In the genomic region with DNA sequence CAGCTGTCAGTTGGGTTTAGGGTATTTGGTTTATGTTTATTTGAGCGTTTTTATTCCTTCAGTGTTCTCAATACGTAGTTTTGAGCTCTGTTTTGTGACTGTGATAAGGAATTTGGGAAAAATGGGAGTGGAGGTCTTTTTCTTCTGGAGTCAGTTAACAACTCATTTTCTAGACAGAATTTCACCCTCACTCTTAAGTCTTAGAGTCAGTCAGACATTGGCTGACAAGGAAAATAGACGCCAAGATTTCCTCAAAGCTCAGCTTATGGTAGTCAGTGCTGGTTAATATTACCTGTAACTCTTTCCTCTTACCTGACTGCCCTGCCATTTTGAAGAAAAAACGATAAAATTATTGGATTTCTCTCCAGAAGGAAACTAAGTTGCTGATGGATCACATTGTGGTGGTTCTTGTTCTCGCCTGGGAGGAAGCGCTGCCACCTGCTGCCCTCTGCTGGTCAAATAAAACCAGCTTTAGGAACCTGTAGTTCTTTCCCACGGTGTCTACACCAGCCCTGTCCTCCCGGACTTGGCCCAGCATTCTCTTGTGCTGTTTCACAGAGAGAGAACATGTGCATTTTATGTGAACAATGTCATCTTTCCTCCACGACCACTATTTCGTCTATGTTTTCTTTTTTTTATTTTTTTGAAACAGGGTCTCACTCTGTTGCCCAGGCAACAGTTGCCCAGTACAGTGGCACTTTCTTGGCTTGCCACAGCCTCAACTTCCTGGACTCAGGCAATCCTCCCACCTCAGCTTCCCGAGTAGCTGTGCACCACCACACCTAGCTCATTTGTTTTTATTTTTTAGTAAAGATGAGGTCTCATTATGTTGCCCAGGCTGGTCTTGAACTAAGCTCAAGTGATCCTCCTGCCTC, we compare ENCODE assay signal across 8 cellular contexts. TPM values are rescaled to one million over a fixed set of nuclear protein-coding genes. Genes with fewer than 3 reads are reported as not detected.
DNase-seq lines count a peak whose midpoint lies in the region; ATAC-seq, FAIRE-seq and TF ChIP-seq lines count a peak whose summit lies in the region.

No MANE protein-coding gene starts in this region.

- no peaks in the 10 kb centered on the region for H3K9me3 Mint-ChIP-seq in CD8-positive, alpha-beta memory T cell

- WGBS in HepG2 (ENCODE audit: low lambda C conversion rate): 25% methylated on average over 11 of the region's 11 CpGs

- no peak overlapping the region for H3K4me3 Mint-ChIP-seq in CD8-positive, alpha-beta memory T cell

- H3K27me3 Mint-ChIP-seq in CD8-positive, alpha-beta memory T cell: peaks cover 15 to 30% of the 10 kb centered on the region in 2 donors

- H3K4me1 ChIP-seq in CD8-positive, alpha-beta memory T cell (ENCODE audit: insufficient read depth, low read length): no peaks in the 10 kb centered on the region
- H3K4me1 ChIP-seq in HAP-1 (no peaks in the 10 kb centered on the region), HepG2 (ENCODE audit: insufficient read depth, low read length) (peaks cover 64% of the 10 kb centered on the region)

- POLR2A ChIA-PET in CD8-positive, alpha-beta memory T cell (lab: Charles Lee): no interaction called here
- POLR2A ChIA-PET in HepG2 (lab: Yijun Ruan, JAX): interaction anchor here (1.0 to 3.5 kb wide), 4 partner anchors 11 to 124 kb away, joined by 3 to 35 read pairs (median 16); a partner anchor contains a TSS

- H3K79me2 ChIP-seq in HepG2 (ENCODE audit: insufficient read depth, low read length): no peaks in the 10 kb centered on the region

- FAIRE-seq in HepG2 (lab: Jason Lieb, UNC): peak; percentile 88

- in situ Hi-C loops in HAP-1 (cut with MboI; ENCODE audit: low sequenced_read_pairs) (loop anchor here (5.0 kb wide), 1 partner anchor 127 kb away; no protein-coding TSS in a partner anchor), HepG2 (cut with HindIII; ENCODE audit: extremely low pct_ligation_motif_present, low pct_unique_long_range_greater_than_20kb) (loop anchor here (5.0 to 25.0 kb wide), 2 partner anchors 127 to 327 kb away; no protein-coding TSS in a partner anchor)

- H3K4me1 Mint-ChIP-seq in CD8-positive, alpha-beta memory T cell: peaks cover 2 to 6% (median 5%) of the 10 kb centered on the region in 3 donors

- H3K36me3 ChIP-seq in CD8-positive, alpha-beta memory T cell (ENCODE audit: insufficient read depth, low read length): no peaks in the 10 kb centered on the region
- no peaks in the 10 kb centered on the region for H3K36me3 ChIP-seq in HAP-1 (replicated peaks)
- H3K36me3 ChIP-seq in HepG2 (replicated peaks in 1 of 2; ENCODE audit: control insufficient read depth in 1 of 2, insufficient read depth in 2 of 2, low read length in 2 of 2): no peaks in the 10 kb centered on the region

- intact Hi-C loops in HepG2 (cut with micrococcal nuclease; ENCODE audit: unreplicated experiment): loop anchor here (1.0 to 2.0 kb wide), 2 partner anchors 42 to 124 kb away; a partner anchor contains a TSS

- peak overlapping the region; percentile 6; the same call in 1 of the 2 replicates for H3K9ac ChIP-seq in HepG2 (ENCODE audit: insufficient read depth, low read depth, low read length)

- no peak overlapping the region for H3K27ac ChIP-seq in CD8-positive, alpha-beta memory T cell (ENCODE audit: low read depth, low read length)
- peak overlapping the region; percentile 65 for H3K27ac ChIP-seq in HepG2 (ENCODE audit: extremely low read length, insufficient read depth, low read length)

- peak; percentile 86 for ATAC-seq in HepG2

- H3K27me3 ChIP-seq in CD8-positive, alpha-beta memory T cell (ENCODE audit: insufficient read depth, low read length, poor library complexity, severe bottlenecking): no peaks in the 10 kb centered on the region
- no peaks in the 10 kb centered on the region for H3K27me3 ChIP-seq in HAP-1 (ENCODE audit: low read depth)
- no peaks in the 10 kb centered on the region for H3K27me3 ChIP-seq in HepG2 (ENCODE audit: control insufficient read depth in 1 of 2, insufficient read depth in 2 of 2, low read length in 2 of 2)

- no peak overlapping the region for H2AFZ ChIP-seq in HepG2 (ENCODE audit: low read length)

- CTCF ChIA-PET in CD8-positive, alpha-beta memory T cell (lab: Charles Lee): interaction anchor here (0.8 to 4.3 kb wide), 18 partner anchors 8 to 897 kb away, joined by 3 to 79 read pairs (median 4); a partner anchor contains a TSS
- CTCF ChIA-PET in HepG2 (lab: Yijun Ruan, JAX; ENCODE audit: low intra/inter-chr PET ratio, low total read pairs): interaction anchor here (0.7 to 2.7 kb wide), 3 partner anchors 42 to 129 kb away, joined by 3 to 60 read pairs (median 3); no protein-coding TSS in a partner anchor

- TF ChIP-seq POLR2A in HepG2 (IDR thresholded peaks at IDR 0.05; ENCODE audit: insufficient read depth in 1 of 2, low read depth in 2 of 2, low read length in 2 of 2): no peak

- TF ChIP-seq CTCF in choroid plexus epithelial cell (conservative IDR thresholded peaks at IDR 0.05; ENCODE audit: low read depth, low read length): peak; percentile 95
- TF ChIP-seq CTCF in HepG2 (CRISPR knock-in tag; IDR thresholded peaks at IDR 0.05): peak; percentile 90

- H3K4me2 ChIP-seq in HepG2 (ENCODE audit: low read depth, low read length): 0 out of 2 replicates have a peak overlapping the region, but pooled peaks have one; percentile 21

- peak; percentile 84 for TF ChIP-seq RAD21 in HepG2 (CRISPR knock-in tag; IDR thresholded peaks at IDR 0.05)

- no peaks in the 10 kb centered on the region for H3K36me3 Mint-ChIP-seq in CD8-positive, alpha-beta memory T cell

- no TSS peak for BruUV-seq in HepG2 (replicated peaks; lab: Mats Ljungman, UMichigan)

- H4K20me1 ChIP-seq in HepG2 (ENCODE audit: insufficient read depth, low read length): no peaks in the 10 kb centered on the region

- H3K9me3 ChIP-seq in CD8-positive, alpha-beta memory T cell (ENCODE audit: low read length): no peaks in the 10 kb centered on the region
- H3K9me3 ChIP-seq in HAP-1: no peaks in the 10 kb centered on the region
- no peaks in the 10 kb centered on the region for H3K9me3 ChIP-seq in HepG2 (ENCODE audit: low read length)

- no peak for TF ChIP-seq EP300 in HepG2 (IDR thresholded peaks at IDR 0.05; ENCODE audit: low read depth in 2 of 2, low read length in 2 of 2)
- no peak for TF ChIP-seq EP300 in HepG2 (CRISPR knock-in tag; IDR thresholded peaks at IDR 0.05; ENCODE audit: borderline replicate concordance)

- no peak overlapping the region for H3K27ac Mint-ChIP-seq in CD8-positive, alpha-beta memory T cell

- DNase-seq in CD8-positive, alpha-beta memory T cell: peak; percentile 48 to 71 (median 54)
- DNase-seq in HAP-1 (ENCODE audit: low spot score in 2 of 2) (peak; percentile 59 to 85), NCI-H345 treated with DMSO at 0.1 percent for 48 hours (lab: John Stamatoyannopoulos, UW; ENCODE audit: unreplicated experiment) (peak; percentile 27), choroid plexus epithelial cell (ENCODE audit: low read depth) (peak; percentile 88), HepG2 (ENCODE audit: low spot score) (peak; percentile 76), NCI-H774 (lab: John Stamatoyannopoulos, UW) (no peak)
- peak; percentile 50 to 71 for DNase-seq in activated CD4-positive, alpha-beta T cell treated with anti-CD3 and anti-CD28 coated beads for 4 hours
- DNase-seq in stimulated activated CD4-positive, alpha-beta T cell treated with anti-CD3 and anti-CD28 coated beads, TNF-alpha, amount 100 ng/mL, for 1 hour (ENCODE audit: low read depth in 3 of 3, low spot score in 1 of 3): peak; percentile 33 to 41 (median 35)

- H3K4me3 ChIP-seq in CD8-positive, alpha-beta memory T cell (ENCODE audit: low read length): no peak overlapping the region
- H3K4me3 ChIP-seq in HAP-1 (no peak overlapping the region), choroid plexus epithelial cell (ENCODE audit: low read depth, low read length) (no peak overlapping the region), HepG2 (replicated peaks in 1 of 3; ENCODE audit: insufficient read depth in 1 of 3, low read depth in 2 of 3, low read length in 3 of 3) (no peak overlapping the region)

TF ChIP-seq in HepG2, 621 proteins besides CTCF, POLR2A, EP300 and RAD21 (continues in another document):
- TF ChIP-seq CHCHD3 (CRISPR knock-in tag; IDR thresholded peaks at IDR 0.05) (no peak), ZNF746 (CRISPR knock-in tag; IDR thresholded peaks at IDR 0.05) (no peak), MIER3 (CRISPR knock-in tag; IDR thresholded peaks at IDR 0.05; ENCODE audit: borderline replicate concordance) (0 out of 2 replicates have a peak, but pooled peaks have one; percentile 68), IRF2 (CRISPR knock-in tag; IDR thresholded peaks at IDR 0.05) (peak; percentile 65), FOXA1 (IDR thresholded peaks at IDR 0.05) (no peak), FOXA1 (CRISPR knock-in tag; IDR thresholded peaks at IDR 0.05) (no peak), ZNF180 (CRISPR knock-in tag; IDR thresholded peaks at IDR 0.05; ENCODE audit: borderline replicate concordance, low read depth) (no peak), TSC22D2 (CRISPR knock-in tag; IDR thresholded peaks at IDR 0.05; ENCODE audit: borderline replicate concordance) (no peak), ZNF160 (CRISPR knock-in tag; IDR thresholded peaks at IDR 0.05) (no peak)

RNA-seq across cellular contexts. Expression of a gene that starts 41.4 kb away (rescaled TPM):
- total RNA-seq in CD8-positive, alpha-beta memory T cell: 10 to 100 TPM; 65.2 to 74.1 TPM
- 26.4 TPM for polyA plus RNA-seq in CD8-positive, alpha-beta memory T cell
- total RNA-seq in HepG2 (2016; rRNA removed; fragmentation: Illumina TruSeq; extraction: Trizol): 74.2 and 117 TPM in 2 replicates
- total RNA-seq in HepG2 (2016; cell fraction: cytosol; rRNA removed; fragmentation: Illumina TruSeq; extraction: Trizol; ENCODE audit: low read depth): 28.7 and 31.7 TPM in 2 replicates
- total RNA-seq in HepG2 (2016; cell fraction: insoluble cytoplasmic fraction; rRNA removed; fragmentation: Illumina TruSeq; extraction: Trizol): 78.4 and 116 TPM in 2 replicates
- total RNA-seq in HepG2 (2016; cell fraction: membrane; rRNA removed; fragmentation: Illumina TruSeq; extraction: Trizol): 34.6 and 40.8 TPM in 2 replicates
- 44.6 and 58.8 TPM in 2 replicates for total RNA-seq in HepG2 (2016; cell fraction: nucleus; rRNA removed; fragmentation: Illumina TruSeq; extraction: Trizol)
- polyA plus RNA-seq in HepG2 (2011; rRNA removed): 45.6 and 52.7 TPM in 2 replicates
- polyA plus RNA-seq in HepG2 (2011; cell fraction: cytosol; rRNA removed): 38.1 and 45.2 TPM in 2 replicates
- polyA plus RNA-seq in HepG2 (2011; cell fraction: nucleus; rRNA removed): 17.0 and 19.5 TPM in 2 replicates
- 35.5 and 38.6 TPM in 2 replicates for polyA plus RNA-seq in HepG2 (2012)
- polyA plus RNA-seq in HepG2 (2016; cell fraction: cytosol; fragmentation: Illumina TruSeq; extraction: Trizol; ENCODE audit: low read depth): 5.6 and 7.5 TPM in 2 replicates
- polyA plus RNA-seq in HepG2 (2016; cell fraction: insoluble cytoplasmic fraction; fragmentation: Illumina TruSeq; extraction: Trizol; ENCODE audit: low read depth): 104 and 112 TPM in 2 replicates
- polyA plus RNA-seq in HepG2 (2016; cell fraction: membrane; fragmentation: Illumina TruSeq; extraction: Trizol; ENCODE audit: low read depth): 11.5 and 11.6 TPM in 2 replicates
- 57.0 and 64.6 TPM in 2 replicates for polyA plus RNA-seq in HepG2 (2016; cell fraction: nucleus; fragmentation: Illumina TruSeq; extraction: Trizol; ENCODE audit: insufficient read depth, low read depth)
- 37.2 and 57.0 TPM in 2 replicates for polyA minus RNA-seq in HepG2 (2011; rRNA and poly(A)+ RNA removed; ENCODE audit: low replicate concordance)
- 89.0 and 103 TPM in 2 replicates for polyA minus RNA-seq in HepG2 (2011; cell fraction: cytosol; rRNA and poly(A)+ RNA removed)
- polyA minus RNA-seq in HepG2 (2011; cell fraction: nucleus; rRNA and poly(A)+ RNA removed): 47.1 and 56.3 TPM in 2 replicates
